16 cellular contexts compared by ENCODE assay signal in the genomic region with DNA sequence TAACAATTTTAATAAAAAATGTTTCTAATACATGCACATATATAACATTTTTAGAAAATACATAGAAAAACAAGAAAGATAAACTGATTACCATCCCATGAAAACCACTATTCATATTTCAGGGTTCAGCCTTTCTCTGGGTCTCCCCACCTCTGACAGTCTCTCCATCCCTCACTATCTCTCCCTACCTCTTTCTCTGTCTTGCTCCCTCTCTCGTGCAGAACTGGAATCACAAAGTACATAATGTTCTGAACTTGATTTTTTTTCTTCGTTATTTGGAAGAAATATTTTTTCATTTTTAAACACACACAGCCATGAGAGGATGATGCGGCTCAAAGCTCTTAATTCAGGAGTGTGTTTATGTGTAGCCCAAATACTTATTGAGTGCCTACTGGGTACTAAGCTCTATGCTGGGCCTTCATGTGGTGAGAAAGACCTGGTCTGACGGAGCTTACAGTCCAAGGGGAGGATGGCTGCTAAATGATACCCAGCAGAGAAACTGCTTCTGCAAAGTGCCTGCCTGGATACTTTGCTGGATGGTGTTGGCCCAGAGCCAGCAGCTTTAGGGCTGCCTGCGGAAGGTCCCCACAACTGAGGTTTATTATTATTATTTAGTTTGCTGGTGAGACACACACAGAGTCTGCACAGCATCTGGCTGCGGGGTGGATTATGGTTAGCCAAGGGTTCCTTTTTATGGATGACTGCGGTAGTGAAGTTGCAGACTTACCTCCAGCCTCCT. TPM values are rescaled to one million over a fixed set of nuclear protein-coding genes. Genes with fewer than 3 reads are reported as not detected.
DNase-seq lines count a peak whose midpoint lies in the region; ATAC-seq, FAIRE-seq and TF ChIP-seq lines count a peak whose summit lies in the region.
"Had no signal": no experiment of that assay in that cellular context is flagged by ENCODE, and none has a peak within 500 bp of the region (broad histone marks: within the 10 kb centered on the region; RNA-seq: fewer than 3 reads in every experiment).

No MANE protein-coding gene starts in this region.

- H3K4me3 ChIP-seq in esophagus squamous epithelium, result no peak overlapping the region
- H3K4me3 ChIP-seq: adrenal gland, Peyer's patch had no signal

- 62 to 64% methylated on average over 5 to 7 of the region's 7 CpGs for WGBS in esophagus squamous epithelium, 2 donors

- TF ChIP-seq POLR2A in esophagus squamous epithelium (IDR thresholded peaks at IDR 0.05), result no peak

- no peaks in the 10 kb centered on the region for H3K36me3 ChIP-seq in esophagus squamous epithelium
- H3K36me3 ChIP-seq: adrenal gland, Peyer's patch had no signal

- TF ChIP-seq CTCF in WTC11 (IDR thresholded peaks at IDR 0.05) (no peak), esophagus squamous epithelium (IDR thresholded peaks at IDR 0.05) (no peak), progenitor cell of endocrine pancreas (IDR thresholded peaks at IDR 0.05; ENCODE audit: unreplicated experiment) (no peak)

- CTCF ChIA-PET in WTC11 (lab: Charles Lee), result interaction anchor here (0.9 to 1.8 kb wide), 5 partner anchors 14 to 313 kb away, joined by 3 to 5 read pairs (median 4); no protein-coding TSS in a partner anchor

- peaks cover 7% of the 10 kb centered on the region for H3K9me3 Mint-ChIP-seq in WTC11
- peaks cover 3% of the 10 kb centered on the region for H3K9me3 Mint-ChIP-seq in progenitor cell of endocrine pancreas (ENCODE audit: low read depth)
- H3K9me3 Mint-ChIP-seq: activated T-cell treated with anti-CD3 and anti-CD28 coated beads, Interleukin-2, amount 50 U/mL, for 4 hours; dendritic cell treated with granulocyte-macrophage colony-stimulating factor and Interleukin-4, amounts not matched to agents 40 ng/mL and 50 ng/mL, for 4 days; T-helper 1 cell treated with Interleukin-12 subunit alpha and Interleukin-12 subunit beta and Interleukin-4 antibody, amounts not matched to agents 30 μg/mL and 1 μg/mL, for 36 hours had no signal

- ATAC-seq in WTC11 (0 out of 2 replicates have a peak, but pooled peaks have one; percentile 39), HG03354 (IDR thresholded peaks at IDR 0.05; ENCODE audit: poor library complexity, severe bottlenecking, unreplicated experiment) (no peak)
- ATAC-seq: activated T-cell treated with anti-CD3 and anti-CD28 coated beads, Interleukin-2, amount 50 U/mL, for 4 hours had no signal

- intact Hi-C loops in esophagus squamous epithelium (cut with DNase I), result no loop called here

- peaks cover 0 to 23% (median 0%) of the 10 kb centered on the region in 4 donors for H3K27me3 ChIP-seq in esophagus squamous epithelium
- H3K27me3 ChIP-seq: adrenal gland, Peyer's patch had no signal

- POLR2A ChIA-PET in WTC11 (lab: Charles Lee), result no interaction called here

- H3K27me3 Mint-ChIP-seq in WTC11 (ENCODE audit: low read depth) (no peaks in the 10 kb centered on the region; the same call in 1 of the 2 replicates), progenitor cell of endocrine pancreas (peaks cover 7% of the 10 kb centered on the region)

- DNase-seq in GM03348 (ENCODE audit: low spot score), result peak; percentile 24
- DNase-seq in HT-29 (ENCODE audit: low spot score), result peak; percentile 20
- DNase-seq in WTC11 (ENCODE audit: low spot score), result no peak
- DNase-seq in esophagus squamous epithelium (lab: John Stamatoyannopoulos, UW), result no peak
- no peak for DNase-seq in progenitor cell of endocrine pancreas (ENCODE audit: low spot score, unreplicated experiment)
- DNase-seq: activated CD4-positive, alpha-beta T cell treated with anti-CD3 and anti-CD28 coated beads for 4 hours; activated T-cell treated with anti-CD3 and anti-CD28 coated beads, Interleukin-2, amount 50 U/mL, for 4 hours; midbrain; NCI-H2171; Peyer's patch had no signal

- FAIRE-seq in islet of Langerhans (lab: Jason Lieb, UNC), result peak; percentile 43

- H3K36me3 Mint-ChIP-seq in WTC11 (no peaks in the 10 kb centered on the region), progenitor cell of endocrine pancreas (ENCODE audit: insufficient read depth) (no peaks in the 10 kb centered on the region)

- peaks cover 0 to 11% (median 0%) of the 10 kb centered on the region in 3 donors for H3K4me1 ChIP-seq in esophagus squamous epithelium
- H3K4me1 ChIP-seq: adrenal gland, Peyer's patch had no signal

- H3K27ac Mint-ChIP-seq in WTC11 (no peak overlapping the region), progenitor cell of endocrine pancreas (no peak overlapping the region)
- H3K27ac Mint-ChIP-seq: dendritic cell treated with granulocyte-macrophage colony-stimulating factor and Interleukin-4, amounts not matched to agents 40 ng/mL and 50 ng/mL, for 4 days; T-helper 1 cell treated with Interleukin-12 subunit alpha and Interleukin-12 subunit beta and Interleukin-4 antibody, amounts not matched to agents 30 μg/mL and 1 μg/mL, for 36 hours had no signal

- H3K4me3 Mint-ChIP-seq in WTC11 (no peak overlapping the region), progenitor cell of endocrine pancreas (ENCODE audit: low read depth) (no peak overlapping the region)
- H3K4me3 Mint-ChIP-seq: activated T-cell treated with anti-CD3 and anti-CD28 coated beads, Interleukin-2, amount 50 U/mL, for 4 hours; dendritic cell treated with granulocyte-macrophage colony-stimulating factor and Interleukin-4, amounts not matched to agents 40 ng/mL and 50 ng/mL, for 4 days; T-helper 1 cell treated with Interleukin-12 subunit alpha and Interleukin-12 subunit beta and Interleukin-4 antibody, amounts not matched to agents 30 μg/mL and 1 μg/mL, for 36 hours had no signal

- no peak overlapping the region for H3K27ac ChIP-seq in esophagus squamous epithelium
- H3K27ac ChIP-seq: adrenal gland, HL-60, Peyer's patch had no signal

- H3K9me3 ChIP-seq in esophagus squamous epithelium, result no peaks in the 10 kb centered on the region
- H3K9me3 ChIP-seq: adrenal gland, Peyer's patch had no signal

- H3K4me1 Mint-ChIP-seq in WTC11 (peaks cover 4% of the 10 kb centered on the region), progenitor cell of endocrine pancreas (ENCODE audit: low read depth) (no peaks in the 10 kb centered on the region)

TF ChIP-seq in WTC11, 78 proteins besides CTCF, POLR2A, EP300 and RAD21:
- no peak for TF ChIP-seq NR3C1 (CRISPR knock-in tag; conservative IDR thresholded peaks at IDR 0.05; ENCODE audit: low read depth)

RNA-seq across cellular contexts. Expression of a gene that starts 42.6 kb away (rescaled TPM):
- 26.3 and 30.0 TPM in 2 replicates for total RNA-seq in HT-29 (2014; rRNA removed; shearing (Covaris generic))
- total RNA-seq in WTC11 (2021), result 78.6 to 81.9 TPM (median 79.2 TPM) in 3 replicates
- 10 to 100 TPM; 43.6 to 75.8 (median 56.8) TPM for total RNA-seq in esophagus squamous epithelium
- 58.7 and 63.5 TPM in 2 replicates for total RNA-seq in progenitor cell of endocrine pancreas

Comparison
In these comparisons a context has a peak if more than half of its experiments do, and no peak if none do; other contexts are left out.
1. DNase-seq: peak in GM03348 (single experiment) and HT-29 (single experiment); none in WTC11 (single experiment), esophagus squamous epithelium (single experiment) and progenitor cell of endocrine pancreas (single experiment).